8 cellular contexts compared by ENCODE assay signal in genomic region chr4:100848865-100849264, GRCh38.
DNase-seq lines count a peak whose midpoint lies in the region; ATAC-seq lines count a peak whose summit lies in the region.

No MANE protein-coding gene starts in this region.

- CTCF ChIA-PET in activated naive CD4-positive, alpha-beta T cell treated with anti-CD3 and anti-CD28 coated beads, Interleukin-2, amount 10 ng/mL, durations not matched to agents 7 days and 5 days (lab: Charles Lee) = interaction anchor here (1.1 kb wide), 1 partner anchor 30 kb away, joined by 3 read pairs; no protein-coding TSS in a partner anchor
- CTCF ChIA-PET in T-cell (lab: Charles Lee) = interaction anchor here in 1 of 2 donors (0.6 kb wide), 1 partner anchor 309 kb away, joined by 4 read pairs; no protein-coding TSS in a partner anchor

- no peak overlapping the region for H3K4me3 Mint-ChIP-seq in activated naive CD4-positive, alpha-beta T cell treated with anti-CD3 and anti-CD28 coated beads, Interleukin-2, amount 10 ng/mL, durations not matched to agents 7 days and 5 days
- no peak overlapping the region for H3K4me3 Mint-ChIP-seq in T-cell

- ATAC-seq in activated naive CD4-positive, alpha-beta T cell treated with anti-CD3 and anti-CD28 coated beads, Interleukin-2, amount 50 U/mL, for 72 hours = peak; percentile 47 to 81
- ATAC-seq in HG02973 (IDR thresholded peaks at IDR 0.05; ENCODE audit: unreplicated experiment) = peak; percentile 84
- ATAC-seq in T-cell (replicated peaks in 1 of 4) = peak in 3 of 4 experiments; percentile 54 to 64 (median 62)
- ATAC-seq in left cardiac atrium = no peak

- H3K27ac Mint-ChIP-seq in activated naive CD4-positive, alpha-beta T cell treated with anti-CD3 and anti-CD28 coated beads, Interleukin-2, amount 50 U/mL, for 72 hours = no peak overlapping the region
- H3K27ac Mint-ChIP-seq in activated naive CD4-positive, alpha-beta T cell treated with anti-CD3 and anti-CD28 coated beads, Interleukin-2, amount 10 ng/mL, durations not matched to agents 7 days and 5 days = no peak overlapping the region
- H3K27ac Mint-ChIP-seq in T-cell = no peak overlapping the region

- intact Hi-C loops in left cardiac atrium (cut with DNase I) = no loop called here

- no peaks in the 10 kb centered on the region for H3K27me3 Mint-ChIP-seq in activated naive CD4-positive, alpha-beta T cell treated with anti-CD3 and anti-CD28 coated beads, Interleukin-2, amount 10 ng/mL, durations not matched to agents 7 days and 5 days
- H3K27me3 Mint-ChIP-seq in T-cell = no peaks in the 10 kb centered on the region

- no peak for DNase-seq in activated naive CD4-positive, alpha-beta T cell treated with anti-CD3 and anti-CD28 coated beads, Interleukin-2, amount 50 U/mL, for 72 hours (ENCODE audit: low spot score in 2 of 2)
- DNase-seq in activated naive CD4-positive, alpha-beta T cell treated with anti-CD3 and anti-CD28 coated beads, Interleukin-2, amount 10 ng/mL, durations not matched to agents 7 days and 5 days = no peak
- DNase-seq in T-cell (peak in 1 of 34 experiments; percentile 2), retina (peak; percentile 33), left cardiac atrium (no peak), A172 (ENCODE audit: low spot score) (no peak)
- DNase-seq in stimulated activated CD4-positive, alpha-beta T cell treated with anti-CD3 and anti-CD28 coated beads, Interleukin-2, amount 100 ng/mL, for 48 hours = no peak

- H3K36me3 Mint-ChIP-seq in activated naive CD4-positive, alpha-beta T cell treated with anti-CD3 and anti-CD28 coated beads, Interleukin-2, amount 50 U/mL, for 72 hours = no peaks in the 10 kb centered on the region
- no peaks in the 10 kb centered on the region for H3K36me3 Mint-ChIP-seq in activated naive CD4-positive, alpha-beta T cell treated with anti-CD3 and anti-CD28 coated beads, Interleukin-2, amount 10 ng/mL, durations not matched to agents 7 days and 5 days
- no peaks in the 10 kb centered on the region for H3K36me3 Mint-ChIP-seq in T-cell

- no peaks in the 10 kb centered on the region for H3K9me3 Mint-ChIP-seq in activated naive CD4-positive, alpha-beta T cell treated with anti-CD3 and anti-CD28 coated beads, Interleukin-2, amount 50 U/mL, for 72 hours
- no peaks in the 10 kb centered on the region for H3K9me3 Mint-ChIP-seq in activated naive CD4-positive, alpha-beta T cell treated with anti-CD3 and anti-CD28 coated beads, Interleukin-2, amount 10 ng/mL, durations not matched to agents 7 days and 5 days
- no peaks in the 10 kb centered on the region for H3K9me3 Mint-ChIP-seq in T-cell

- POLR2A ChIA-PET in T-cell (lab: Charles Lee) = no interaction called here

- no peaks in the 10 kb centered on the region for H3K4me1 Mint-ChIP-seq in activated naive CD4-positive, alpha-beta T cell treated with anti-CD3 and anti-CD28 coated beads, Interleukin-2, amount 10 ng/mL, durations not matched to agents 7 days and 5 days
- no peaks in the 10 kb centered on the region for H3K4me1 Mint-ChIP-seq in T-cell

Comparison
In these comparisons a context has a peak if more than half of its experiments do, and no peak if none do; other contexts are left out.
1. ATAC-seq: peak in activated naive CD4-positive, alpha-beta T cell treated with anti-CD3 and anti-CD28 coated beads, Interleukin-2, amount 50 U/mL, for 72 hours (2 of 2), HG02973 (single experiment) and T-cell (3 of 4); none in left cardiac atrium (0 of 2).